17 cellular contexts compared by ENCODE assay signal in the genomic region with DNA sequence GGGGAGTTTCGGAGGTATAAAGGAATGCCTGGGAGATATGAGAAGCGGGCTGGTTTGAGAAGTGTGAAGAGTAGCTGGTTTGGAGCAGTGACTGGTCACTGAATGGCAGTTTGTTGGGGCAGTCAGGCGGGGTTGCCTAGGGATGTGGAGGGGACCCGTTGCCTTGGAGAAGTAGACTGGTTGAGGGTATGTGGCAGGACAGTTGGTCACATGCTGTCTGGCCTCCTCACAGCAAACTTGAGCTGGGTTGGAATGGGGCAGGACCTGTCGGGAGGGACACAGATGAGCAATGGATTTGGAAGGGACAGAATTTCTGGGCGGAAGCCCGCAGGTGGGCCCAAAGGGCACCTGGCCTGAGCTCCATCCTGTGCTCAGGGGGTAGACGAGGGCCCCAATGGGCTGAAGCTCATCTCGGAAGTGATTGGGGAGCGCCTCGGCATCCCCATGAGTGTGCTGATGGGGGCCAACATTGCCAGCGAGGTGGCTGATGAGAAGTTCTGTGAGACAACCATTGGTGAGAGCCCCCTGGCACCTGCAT.
"Had no signal": no experiment of that assay in that cellular context is flagged by ENCODE, and none has a peak within 500 bp of the region (broad histone marks: within the 10 kb centered on the region; RNA-seq: fewer than 3 reads in every experiment).

No MANE protein-coding gene starts in this region.

- H3K9me3 Mint-ChIP-seq: activated CD4-positive, alpha-beta T cell treated with anti-CD3 and anti-CD28 coated beads, Interleukin-2, amount 10 ng/mL, durations not matched to agents 7 days and 5 days; natural killer cell; stimulated activated effector memory CD8-positive, alpha-beta T cell treated with anti-CD3 and anti-CD28 coated beads, Interleukin-12 subunit alpha, Interleukin-12 subunit beta, amount 100 ng/mL, for 72 hours had no signal

- H3K27ac ChIP-seq: left ventricle myocardium inferior, SJCRH30, tibial artery had no signal

- H3K27me3 ChIP-seq: dorsolateral prefrontal cortex, SJCRH30, tibial artery had no signal

- H3K9me3 ChIP-seq: left ventricle myocardium inferior, SJCRH30, tibial artery had no signal

- H3K27ac Mint-ChIP-seq: activated CD4-positive, alpha-beta T cell treated with anti-CD3 and anti-CD28 coated beads, Interleukin-2, amount 10 ng/mL, durations not matched to agents 7 days and 5 days; natural killer cell; progenitor cell of endocrine pancreas; stimulated activated effector memory CD8-positive, alpha-beta T cell treated with anti-CD3 and anti-CD28 coated beads, Interleukin-12 subunit alpha, Interleukin-12 subunit beta, amount 100 ng/mL, for 72 hours had no signal

- H3K36me3 Mint-ChIP-seq: natural killer cell had no signal

- H3K4me3 Mint-ChIP-seq: activated CD4-positive, alpha-beta T cell treated with anti-CD3 and anti-CD28 coated beads, Interleukin-2, amount 10 ng/mL, durations not matched to agents 7 days and 5 days; natural killer cell; stimulated activated effector memory CD8-positive, alpha-beta T cell treated with anti-CD3 and anti-CD28 coated beads, Interleukin-12 subunit alpha, Interleukin-12 subunit beta, amount 100 ng/mL, for 72 hours had no signal

- H3K27me3 Mint-ChIP-seq: activated CD4-positive, alpha-beta T cell treated with anti-CD3 and anti-CD28 coated beads, Interleukin-2, amount 10 ng/mL, durations not matched to agents 7 days and 5 days had no signal

- ATAC-seq: natural killer cell; stimulated activated effector memory CD8-positive, alpha-beta T cell treated with anti-CD3 and anti-CD28 coated beads, Interleukin-12 subunit alpha, Interleukin-12 subunit beta, amount 100 ng/mL, for 72 hours had no signal

- DNase-seq: activated CD4-positive, alpha-beta T cell treated with anti-CD3 and anti-CD28 coated beads, Interleukin-2, amount 10 ng/mL, durations not matched to agents 7 days and 5 days; activated CD4-positive, CD25-positive, alpha-beta regulatory T cell; activated CD8-positive, alpha-beta memory T cell treated with anti-CD3 and anti-CD28 coated beads, Interleukin-2, amount 50 U/mL, for 48 hours; activated naive CD4-positive, alpha-beta T cell; aorta; dorsolateral prefrontal cortex; hippocampal formation; left ventricle myocardium inferior; mesendoderm; natural killer cell; occipital lobe; SJCRH30; stimulated activated CD4-positive, alpha-beta T cell treated with anti-CD3 and anti-CD28 coated beads, Interleukin-12 subunit alpha, Interleukin-12 subunit beta, amount 100 ng/mL, for 4 hours; stimulated activated CD4-positive, alpha-beta T cell treated with anti-CD3 and anti-CD28 coated beads, Interleukin-2, amount 100 ng/mL, for 24 hours; tibial artery had no signal

- H3K36me3 ChIP-seq: left ventricle myocardium inferior had no signal

- H3K4me3 ChIP-seq: left ventricle myocardium inferior, SJCRH30, tibial artery had no signal
